In the genomic region with DNA sequence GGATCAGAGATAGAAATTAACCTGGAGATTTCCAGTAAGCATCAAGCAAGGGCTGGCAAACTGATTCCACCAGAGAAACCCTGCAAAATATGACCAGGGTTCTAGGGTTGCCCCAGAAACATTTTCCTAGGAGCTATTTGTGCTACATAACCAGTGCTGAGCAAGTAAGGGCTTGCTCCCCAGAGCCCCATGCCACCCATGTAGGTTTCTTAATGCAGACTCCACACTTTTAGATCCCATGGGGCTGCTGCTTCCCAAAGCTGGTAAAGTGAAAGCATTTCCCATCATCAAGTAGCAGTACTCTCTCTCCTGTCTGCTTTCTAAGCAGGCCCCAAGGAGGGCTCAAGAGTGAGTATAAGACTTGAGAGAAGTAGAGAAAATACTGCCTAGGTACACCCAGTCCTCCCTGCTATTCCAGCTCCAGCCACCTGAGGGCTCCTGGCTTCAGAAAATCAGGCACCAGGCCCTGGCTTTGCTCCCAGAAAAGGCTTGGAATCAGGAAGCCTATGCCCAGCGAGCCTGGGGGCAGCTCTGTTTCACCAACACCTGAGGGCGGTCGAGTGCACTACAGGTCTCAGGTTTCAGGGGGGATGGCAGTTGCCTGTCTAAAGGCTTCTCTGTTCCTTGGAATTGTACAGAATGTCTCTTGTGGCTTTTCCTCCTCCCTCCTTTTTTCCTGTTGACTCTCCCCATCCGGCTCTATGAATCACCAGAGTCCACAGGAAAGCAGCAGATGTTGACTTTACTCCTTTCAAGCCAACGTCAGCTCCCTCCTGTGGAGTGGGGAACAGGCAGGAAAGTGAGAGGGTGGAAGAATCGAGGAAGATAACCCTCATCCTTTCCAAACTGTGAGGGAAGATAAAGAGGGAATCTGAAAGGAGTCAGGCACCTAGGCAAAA, we compare ENCODE assay signal across 8 cellular contexts. TPM values are rescaled to one million over a fixed set of nuclear protein-coding genes. Genes with fewer than 3 reads are reported as not detected.
DNase-seq lines count a peak whose midpoint lies in the region; ATAC-seq and TF ChIP-seq lines count a peak whose summit lies in the region.

No MANE protein-coding gene starts in this region.

- no peaks in the 10 kb centered on the region for H3K9me3 Mint-ChIP-seq in activated T-helper 17 cell treated with anti-CD3 and anti-CD28 coated beads, Interleukin-2, amount 50 U/mL, for 72 hours

- no peak overlapping the region for H3K4me3 Mint-ChIP-seq in activated T-helper 17 cell treated with anti-CD3 and anti-CD28 coated beads, Interleukin-2, amount 50 U/mL, for 72 hours

- no peaks in the 10 kb centered on the region for H3K27me3 ChIP-seq in KMS-11 (ENCODE audit: insufficient read depth, low read depth)

- peak overlapping the region; percentile 38; the same call in 1 of the 2 replicates for H2AFZ ChIP-seq in KMS-11 (ENCODE audit: low read depth)

- TF ChIP-seq CTCF in KMS-11 (conservative IDR thresholded peaks at IDR 0.05; ENCODE audit: low read depth, low read length) (peak; percentile 100), fibroblast of mammary gland (conservative IDR thresholded peaks at IDR 0.05; ENCODE audit: control insufficient read depth, insufficient read depth, low read depth, low read length) (peak; percentile 91)

- no peaks in the 10 kb centered on the region for H4K20me1 ChIP-seq in KMS-11 (ENCODE audit: insufficient read depth)

- H3K79me2 ChIP-seq in KMS-11 (ENCODE audit: insufficient read depth, low read depth), result no peaks in the 10 kb centered on the region

- ATAC-seq in activated T-helper 17 cell treated with anti-CD3 and anti-CD28 coated beads, Interleukin-2, amount 50 U/mL, for 72 hours (replicated peaks), result peak; percentile 78
- ATAC-seq in GM18907 (IDR thresholded peaks at IDR 0.05; ENCODE audit: unreplicated experiment), result no peak

- H3K4me3 ChIP-seq in KMS-11 (IDR thresholded peaks at IDR 0.05; ENCODE audit: insufficient read depth, low read depth, low read length) (no peak overlapping the region), fibroblast of mammary gland (ENCODE audit: control insufficient read depth, low read depth, low read length) (no peak overlapping the region)

- H3K9ac ChIP-seq in KMS-11, result no peak overlapping the region

- peak; percentile 96 for DNase-seq in DMS53 treated with DMSO at 0.1 percent for 48 hours (lab: John Stamatoyannopoulos, UW; ENCODE audit: unreplicated experiment)
- peak; percentile 100 for DNase-seq in fibroblast of mammary gland (ENCODE audit: low read depth)
- peak; percentile 99 for DNase-seq in myocyte (ENCODE audit: low read depth)
- DNase-seq in stimulated activated naive CD4-positive, alpha-beta T cell treated with Interleukin-2 at 50 U/mL for 16 hours (lab: John Stamatoyannopoulos, UW), result peak; percentile 21

- H3K27ac Mint-ChIP-seq in activated T-helper 17 cell treated with anti-CD3 and anti-CD28 coated beads, Interleukin-2, amount 50 U/mL, for 72 hours, result no peak overlapping the region

- no peak overlapping the region for H3K4me2 ChIP-seq in KMS-11

- H3K36me3 ChIP-seq in KMS-11 (ENCODE audit: insufficient read depth), result no peaks in the 10 kb centered on the region

- no peaks in the 10 kb centered on the region for H3K4me1 Mint-ChIP-seq in activated T-helper 17 cell treated with anti-CD3 and anti-CD28 coated beads, Interleukin-2, amount 50 U/mL, for 72 hours

- H3K27me3 Mint-ChIP-seq in activated T-helper 17 cell treated with anti-CD3 and anti-CD28 coated beads, Interleukin-2, amount 50 U/mL, for 72 hours, result no peaks in the 10 kb centered on the region

- H3K4me1 ChIP-seq in KMS-11 (ENCODE audit: low read depth, poor library complexity, severe bottlenecking), result peaks cover 9% of the 10 kb centered on the region

- H3K27ac ChIP-seq in KMS-11, result no peak overlapping the region

- no peaks in the 10 kb centered on the region for H3K36me3 Mint-ChIP-seq in activated T-helper 17 cell treated with anti-CD3 and anti-CD28 coated beads, Interleukin-2, amount 50 U/mL, for 72 hours (ENCODE audit: low read depth)

TF ChIP-seq in PFSK-1, 5 proteins besides CTCF, POLR2A, EP300 and RAD21:
- TF ChIP-seq POLR2AphosphoS5 (IDR thresholded peaks at IDR 0.05; ENCODE audit: low read depth, low read length) (peak; percentile 50; the same call in 1 of the 2 replicates), TAF1 (IDR thresholded peaks at IDR 0.05; ENCODE audit: borderline replicate concordance, insufficient read depth, low read length) (no peak), FOXP2 (optimal IDR thresholded peaks at IDR 0.05; ENCODE audit: borderline replicate concordance, extremely low read depth, extremely low read length, insufficient read depth) (peak; percentile 97), SIN3A (IDR thresholded peaks at IDR 0.05; ENCODE audit: borderline replicate concordance, insufficient read depth, low read length) (peak; percentile 5; the same call in 1 of the 2 replicates)
- TF ChIP-seq, protein P1, sequence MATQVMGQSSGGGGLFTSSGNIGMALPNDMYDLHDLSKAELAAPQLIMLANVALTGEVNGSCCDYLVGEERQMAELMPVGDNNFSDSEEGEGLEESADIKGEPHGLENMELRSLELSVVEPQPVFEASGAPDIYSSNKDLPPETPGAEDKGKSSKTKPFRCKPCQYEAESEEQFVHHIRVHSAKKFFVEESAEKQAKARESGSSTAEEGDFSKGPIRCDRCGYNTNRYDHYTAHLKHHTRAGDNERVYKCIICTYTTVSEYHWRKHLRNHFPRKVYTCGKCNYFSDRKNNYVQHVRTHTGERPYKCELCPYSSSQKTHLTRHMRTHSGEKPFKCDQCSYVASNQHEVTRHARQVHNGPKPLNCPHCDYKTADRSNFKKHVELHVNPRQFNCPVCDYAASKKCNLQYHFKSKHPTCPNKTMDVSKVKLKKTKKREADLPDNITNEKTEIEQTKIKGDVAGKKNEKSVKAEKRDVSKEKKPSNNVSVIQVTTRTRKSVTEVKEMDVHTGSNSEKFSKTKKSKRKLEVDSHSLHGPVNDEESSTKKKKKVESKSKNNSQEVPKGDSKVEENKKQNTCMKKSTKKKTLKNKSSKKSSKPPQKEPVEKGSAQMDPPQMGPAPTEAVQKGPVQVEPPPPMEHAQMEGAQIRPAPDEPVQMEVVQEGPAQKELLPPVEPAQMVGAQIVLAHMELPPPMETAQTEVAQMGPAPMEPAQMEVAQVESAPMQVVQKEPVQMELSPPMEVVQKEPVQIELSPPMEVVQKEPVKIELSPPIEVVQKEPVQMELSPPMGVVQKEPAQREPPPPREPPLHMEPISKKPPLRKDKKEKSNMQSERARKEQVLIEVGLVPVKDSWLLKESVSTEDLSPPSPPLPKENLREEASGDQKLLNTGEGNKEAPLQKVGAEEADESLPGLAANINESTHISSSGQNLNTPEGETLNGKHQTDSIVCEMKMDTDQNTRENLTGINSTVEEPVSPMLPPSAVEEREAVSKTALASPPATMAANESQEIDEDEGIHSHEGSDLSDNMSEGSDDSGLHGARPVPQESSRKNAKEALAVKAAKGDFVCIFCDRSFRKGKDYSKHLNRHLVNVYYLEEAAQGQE (IDR thresholded peaks at IDR 0.05; ENCODE audit: insufficient read depth in 1 of 2, low read depth in 2 of 2, low read length in 2 of 2), result peak in 1 of 2 experiments; percentile 61; a peak in 1 of 4 replicates

RNA-seq across cellular contexts. Expression of a gene that starts 6.2 kb away (rescaled TPM):
- polyA plus RNA-seq in PFSK-1 (2012; ENCODE audit: insufficient read length, low read depth), result 0.35 TPM
- total RNA-seq in activated T-helper 17 cell treated with anti-CD3 and anti-CD28 coated beads, Interleukin-2, amount 50 U/mL, for 72 hours, result under 1 TPM; 0.29 to 0.56 TPM
- 0.13 and 0.31 TPM in 2 replicates for total RNA-seq in myocyte
- 0.21 TPM for polyA plus RNA-seq in myocyte (2012)

RNA-seq across cellular contexts. Expression of a gene that starts 18.0 kb away (rescaled TPM):
- polyA plus RNA-seq in PFSK-1 (2012; ENCODE audit: insufficient read length, low read depth), result 3.5 TPM
- total RNA-seq in activated T-helper 17 cell treated with anti-CD3 and anti-CD28 coated beads, Interleukin-2, amount 50 U/mL, for 72 hours, result 1 to 10 TPM; 1.6 to 2.9 TPM
- 30.2 and 41.5 TPM in 2 replicates for total RNA-seq in myocyte
- 7.3 TPM for polyA plus RNA-seq in myocyte (2012)

RNA-seq across cellular contexts. Expression of a gene that starts 26.7 kb away (rescaled TPM):
- 16.6 TPM for polyA plus RNA-seq in PFSK-1 (2012; ENCODE audit: insufficient read length, low read depth)
- 10 to 100 TPM; 23.6 to 25.2 TPM for total RNA-seq in activated T-helper 17 cell treated with anti-CD3 and anti-CD28 coated beads, Interleukin-2, amount 50 U/mL, for 72 hours
- total RNA-seq in myocyte, result 27.1 and 34.2 TPM in 2 replicates
- 26.5 TPM for polyA plus RNA-seq in myocyte (2012)

RNA-seq across cellular contexts. Expression of a gene that starts 33.0 kb away (rescaled TPM):
- polyA plus RNA-seq in PFSK-1 (2012; ENCODE audit: insufficient read length, low read depth), result 21.6 TPM
- total RNA-seq in activated T-helper 17 cell treated with anti-CD3 and anti-CD28 coated beads, Interleukin-2, amount 50 U/mL, for 72 hours, result 10 to 100 TPM; 16.3 to 24.6 TPM
- total RNA-seq in myocyte, result 27.9 and 28.1 TPM in 2 replicates
- polyA plus RNA-seq in myocyte (2012), result 55.1 TPM

RNA-seq across cellular contexts. Expression of a gene that starts 35.4 kb away (rescaled TPM):
- 225 TPM for polyA plus RNA-seq in PFSK-1 (2012; ENCODE audit: insufficient read length, low read depth)
- total RNA-seq in activated T-helper 17 cell treated with anti-CD3 and anti-CD28 coated beads, Interleukin-2, amount 50 U/mL, for 72 hours, result 100 to 1,000 TPM; 222 to 275 TPM
- 191 and 218 TPM in 2 replicates for total RNA-seq in myocyte
- polyA plus RNA-seq in myocyte (2012), result 180 TPM

Comparison
In these comparisons a context has a peak if more than half of its experiments do, and no peak if none do; other contexts are left out.
1. DNase-seq: peak in every context shown above with its lines; median percentile 100 in fibroblast of mammary gland; 99 in myocyte; 96 in DMS53 treated with DMSO at 0.1 percent for 48 hours; 21 in stimulated activated naive CD4-positive, alpha-beta T cell treated with Interleukin-2 at 50 U/mL for 16 hours.